In genomic region chr11:57713849-57714248, GRCh38 we compare ENCODE assay signal across 12 cellular contexts. TPM values are rescaled to one million over a fixed set of nuclear protein-coding genes. Genes with fewer than 3 reads are reported as not detected.
DNase-seq lines count a peak whose midpoint lies in the region; ATAC-seq, FAIRE-seq and TF ChIP-seq lines count a peak whose summit lies in the region.
"Had no signal": no experiment of that assay in that cellular context is flagged by ENCODE, and none has a peak within 500 bp of the region (broad histone marks: within the 10 kb centered on the region; RNA-seq: fewer than 3 reads in every experiment).

No MANE protein-coding gene starts in this region.

- CTCF ChIA-PET in A549 (lab: Yijun Ruan, JAX) = interaction anchor here (1.0 to 5.4 kb wide), 3 partner anchors 10 to 87 kb away, joined by 3 to 19 read pairs (median 5); no protein-coding TSS in a partner anchor
- CTCF ChIA-PET in HEK293 (lab: Yijun Ruan, JAX) = interaction anchor here (2.7 kb wide), 1 partner anchor 87 kb away, joined by 12 read pairs; no protein-coding TSS in a partner anchor

- FAIRE-seq in A549 (lab: Jason Lieb, UNC) = no peak
- FAIRE-seq: G401.6 had no signal

- intact Hi-C loops in lower lobe of right lung (cut with DNase I) = no loop called here

- H3K36me3 ChIP-seq in HEK293 (ENCODE audit: control insufficient read depth in 2 of 2, insufficient read depth in 1 of 2, low read length in 2 of 2) = peaks cover 0 to 22% of the 10 kb centered on the region in 2 experiments; a peak in 2 of 3 replicates
- H3K36me3 ChIP-seq in lower lobe of right lung = peaks cover 7% of the 10 kb centered on the region

- H3K4me3 ChIP-seq in A549 (peak overlapping the region; percentile 95), HEK293 (ENCODE audit: low read depth, low read length) (peak overlapping the region; percentile 97; the same call in 1 of the 2 replicates), astrocyte of the cerebellum (ENCODE audit: low read depth, low read length) (peak overlapping the region; percentile 100), lower lobe of right lung (peak overlapping the region; percentile 79)

- TF ChIP-seq RAD21 in A549 (conservative IDR thresholded peaks at IDR 0.05 in 1 of 2, IDR thresholded peaks at IDR 0.05 in 1 of 2) = no peak

- H3K27me3 ChIP-seq in lower lobe of right lung (ENCODE audit: low read depth) = no peaks in the 10 kb centered on the region

- POLR2A ChIA-PET in A549 (lab: Yijun Ruan, JAX) = interaction anchor here (1.1 to 1.7 kb wide), 2 partner anchors 9 to 28 kb away, joined by 4 to 6 read pairs; partner anchors contain the start of gene SELENOH
- POLR2A ChIA-PET in HEK293 (lab: Yijun Ruan, JAX) = interaction anchor here (0.6 to 1.0 kb wide), 2 partner anchors 27 to 87 kb away, joined by 3 read pairs; partner anchors contain the start of gene SELENOH

- TF ChIP-seq CTCF in A549 (IDR thresholded peaks at IDR 0.05) (no peak), HEK293 (tag by site-specific recombination; IDR thresholded peaks at IDR 0.05) (no peak), astrocyte of the cerebellum (IDR thresholded peaks at IDR 0.05; ENCODE audit: low read depth, low read length, missing control alignments) (no peak), lower lobe of right lung (IDR thresholded peaks at IDR 0.05) (no peak)

- DNase-seq in A549 (ENCODE audit: low read depth in 1 of 2, low spot score in 1 of 2) (no peak), astrocyte of the cerebellum (ENCODE audit: low read depth) (no peak), lower lobe of right lung (no peak), GF-D8 (lab: John Stamatoyannopoulos, UW) (no peak), epidermal melanocyte (ENCODE audit: insufficient read length, low spot score) (no peak), T1000 (lab: John Stamatoyannopoulos, UW) (no peak)
- DNase-seq: amniotic stem cell, NCI-H526 treated with DMSO at 0.1 percent for 48 hours, nucleus accumbens had no signal

- 88% methylated on average over 2 of the region's 2 CpGs for WGBS in A549 (ENCODE audit: missing lambda C conversion rate)

- peaks cover 32% of the 10 kb centered on the region for H3K4me1 ChIP-seq in A549
- H3K4me1 ChIP-seq in HEK293 (ENCODE audit: control insufficient read depth, insufficient read depth, low read length) = no peaks in the 10 kb centered on the region
- H3K4me1 ChIP-seq in lower lobe of right lung = peaks cover 41% of the 10 kb centered on the region

- H3K9me3 ChIP-seq in A549 (no peaks in the 10 kb centered on the region), HEK293 (ENCODE audit: control insufficient read depth, insufficient read depth, low read depth, low read length) (no peaks in the 10 kb centered on the region), lower lobe of right lung (no peaks in the 10 kb centered on the region)

- no peak for TF ChIP-seq POLR2A in A549 (IDR thresholded peaks at IDR 0.05; ENCODE audit: low read length)

- no peak for TF ChIP-seq EP300 in A549 (IDR thresholded peaks at IDR 0.05)

- no peak for ATAC-seq in A549
- no peak for ATAC-seq in lower lobe of right lung
- ATAC-seq in GM18868 (IDR thresholded peaks at IDR 0.05; ENCODE audit: unreplicated experiment) = no peak

- H3K27ac ChIP-seq in A549 = peak overlapping the region; percentile 92 to 96; a peak in 3 of 6 replicates
- no peak overlapping the region for H3K27ac ChIP-seq in HEK293 (ENCODE audit: extremely low read depth, low read depth, low read length)
- H3K27ac ChIP-seq in lower lobe of right lung = no peak overlapping the region

- in situ Hi-C loops in astrocyte of the cerebellum (cut with HindIII; ENCODE audit: low sequenced_read_pairs) = loop anchor here (5.0 kb wide), 1 partner anchor 98 kb away; no protein-coding TSS in a partner anchor

- peak overlapping the region; percentile 93 for H3K4me2 ChIP-seq in A549

TF ChIP-seq in A549, 52 proteins besides CTCF, POLR2A, EP300 and RAD21 (continues in another document):
- no peak for TF ChIP-seq HMGXB4 (CRISPR knock-in tag; IDR thresholded peaks at IDR 0.05; ENCODE audit: borderline replicate concordance)
- no peak for TF ChIP-seq HOXB5 (CRISPR knock-in tag; IDR thresholded peaks at IDR 0.05)

TF ChIP-seq in HEK293, 187 proteins besides CTCF, POLR2A, EP300 and RAD21:
- no peak for TF ChIP-seq ZNF169 (tag by site-specific recombination; IDR thresholded peaks at IDR 0.05)

RNA-seq across cellular contexts. Expression of gene TMX2, which starts 1.5 kb away (rescaled TPM):
- polyA plus RNA-seq in A549 (2011; rRNA removed) (168 and 191 TPM in 2 replicates), A549 (2017; fragmentation: RNase III; extraction: RNeasy Plus Mini Kit Qiagen cat#74134 plus additional on column Dnase treatment) (137 to 162 TPM (median 140 TPM) in 3 replicates)
- polyA plus RNA-seq in A549 (2012; cell fraction: cytosol; rRNA removed) = 118 and 122 TPM in 2 replicates
- 71.0 and 71.9 TPM in 2 replicates for polyA plus RNA-seq in A549 (2012; cell fraction: nucleus; rRNA removed)
- 174 and 190 TPM in 2 replicates for polyA minus RNA-seq in A549 (2011; rRNA and poly(A)+ RNA removed)
- 64.2 TPM for total RNA-seq in lower lobe of right lung

RNA-seq across cellular contexts. Expression of gene MED19, which starts 1.8 kb away (rescaled TPM):
- polyA plus RNA-seq in A549 (2011; rRNA removed) (33.5 and 38.5 TPM in 2 replicates), A549 (2017; fragmentation: RNase III; extraction: RNeasy Plus Mini Kit Qiagen cat#74134 plus additional on column Dnase treatment) (22.5 to 23.5 TPM (median 23.3 TPM) in 3 replicates)
- polyA plus RNA-seq in A549 (2012; cell fraction: cytosol; rRNA removed) = 40.9 and 44.2 TPM in 2 replicates
- polyA plus RNA-seq in A549 (2012; cell fraction: nucleus; rRNA removed) = 21.2 and 42.9 TPM in 2 replicates
- polyA minus RNA-seq in A549 (2011; rRNA and poly(A)+ RNA removed) = 10.7 and 11.7 TPM in 2 replicates
- total RNA-seq in lower lobe of right lung = 12.0 TPM

RNA-seq across cellular contexts. Expression of gene SELENOH, which starts 27.4 kb away (rescaled TPM):
- 99.7 and 115 TPM in 2 replicates for polyA plus RNA-seq in A549 (2011; rRNA removed)
- polyA plus RNA-seq in A549 (2012; cell fraction: cytosol; rRNA removed) = 202 and 204 TPM in 2 replicates
- polyA plus RNA-seq in A549 (2012; cell fraction: nucleus; rRNA removed) = 138 and 154 TPM in 2 replicates
- 91.4 to 96.3 TPM (median 91.8 TPM) in 3 replicates for polyA plus RNA-seq in A549 (2017; fragmentation: RNase III; extraction: RNeasy Plus Mini Kit Qiagen cat#74134 plus additional on column Dnase treatment)
- 9.0 and 11.6 TPM in 2 replicates for polyA minus RNA-seq in A549 (2011; rRNA and poly(A)+ RNA removed)
- total RNA-seq in lower lobe of right lung = 118 TPM

RNA-seq across cellular contexts. Expression of gene BTBD18, which starts 37.8 kb away (rescaled TPM):
- polyA plus RNA-seq in A549 (2011; rRNA removed) (not detected in 2 replicates), A549 (2017; fragmentation: RNase III; extraction: RNeasy Plus Mini Kit Qiagen cat#74134 plus additional on column Dnase treatment) (not detected in 3 replicates)
- polyA plus RNA-seq in A549 (2012; cell fraction: cytosol; rRNA removed) = not detected in 2 replicates
- polyA plus RNA-seq in A549 (2012; cell fraction: nucleus; rRNA removed) = not detected in 2 replicates
- polyA minus RNA-seq in A549 (2011; rRNA and poly(A)+ RNA removed) = not detected in 2 replicates
- total RNA-seq in lower lobe of right lung = not detected

RNA-seq across cellular contexts. Expression of gene ZDHHC5, which starts 45.9 kb away (rescaled TPM):
- polyA plus RNA-seq in A549 (2011; rRNA removed) = 63.8 and 75.9 TPM in 2 replicates
- 49.6 and 59.2 TPM in 2 replicates for polyA plus RNA-seq in A549 (2012; cell fraction: cytosol; rRNA removed)
- polyA plus RNA-seq in A549 (2012; cell fraction: nucleus; rRNA removed) = 62.4 and 72.5 TPM in 2 replicates
- 44.1 to 47.1 TPM (median 46.5 TPM) in 3 replicates for polyA plus RNA-seq in A549 (2017; fragmentation: RNase III; extraction: RNeasy Plus Mini Kit Qiagen cat#74134 plus additional on column Dnase treatment)
- 116 and 122 TPM in 2 replicates for polyA minus RNA-seq in A549 (2011; rRNA and poly(A)+ RNA removed)
- total RNA-seq in lower lobe of right lung = 64.4 TPM

Comparison
In these comparisons a context has a peak if more than half of its experiments do, and no peak if none do; other contexts are left out.
1. H3K27ac ChIP-seq: peak in A549 (2 of 2); none in HEK293 (single experiment) and lower lobe of right lung (single experiment).
2. Peak in every context shown above with its lines, with median percentiles within 50 percentile points of each other: H3K4me3 ChIP-seq.